ENCODE assay signal across 20 cellular contexts in the genomic region with DNA sequence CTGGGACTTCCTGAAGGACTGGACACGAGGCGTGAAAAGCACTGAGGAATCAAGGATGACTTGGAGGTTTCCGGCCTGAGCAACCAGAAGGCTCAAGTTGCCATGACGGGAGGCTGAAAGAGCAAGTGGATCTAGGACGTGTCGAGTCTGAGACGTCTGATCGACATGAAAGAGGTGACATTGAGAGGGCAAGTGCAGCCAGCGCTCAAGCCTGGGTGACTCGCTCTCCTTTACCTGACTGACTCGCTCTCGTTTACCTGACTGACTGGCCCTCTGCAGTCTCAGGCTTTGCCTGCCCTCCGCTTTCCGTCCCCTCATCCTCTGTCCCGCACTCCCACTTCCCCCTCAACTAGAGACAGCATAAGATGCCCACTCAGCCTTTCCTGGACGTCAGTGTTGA.
DNase-seq lines count a peak whose midpoint lies in the region; ATAC-seq, FAIRE-seq and TF ChIP-seq lines count a peak whose summit lies in the region.
"Had no signal": no experiment of that assay in that cellular context is flagged by ENCODE, and none has a peak within 500 bp of the region (broad histone marks: within the 10 kb centered on the region; RNA-seq: fewer than 3 reads in every experiment).

No MANE protein-coding gene starts in this region.

- H3K9me3 Mint-ChIP-seq in activated CD4-positive, alpha-beta T cell treated with anti-CD3 and anti-CD28 coated beads for 36 hours (ENCODE audit: low read depth) = no peaks in the 10 kb centered on the region
- H3K9me3 Mint-ChIP-seq in activated CD8-positive, alpha-beta T cell treated with anti-CD3 and anti-CD28 coated beads, Interleukin-2, amount 10 ng/mL, durations not matched to agents 7 days and 5 days (ENCODE audit: insufficient read depth) = no peaks in the 10 kb centered on the region

- H3K27me3 Mint-ChIP-seq in activated CD4-positive, alpha-beta T cell treated with anti-CD3 and anti-CD28 coated beads for 36 hours = no peaks in the 10 kb centered on the region
- no peaks in the 10 kb centered on the region for H3K27me3 Mint-ChIP-seq in activated CD8-positive, alpha-beta T cell treated with anti-CD3 and anti-CD28 coated beads, Interleukin-2, amount 10 ng/mL, durations not matched to agents 7 days and 5 days (ENCODE audit: low read depth)

- DNase-seq in activated CD4-positive, alpha-beta T cell treated with anti-CD3 and anti-CD28 coated beads for 36 hours = no peak
- DNase-seq in activated CD4-positive, alpha-beta T cell treated with anti-CD3 and anti-CD28 coated beads, Interleukin-2, amount 50 U/mL, for 4 hours = no peak
- DNase-seq in activated CD8-positive, alpha-beta T cell treated with anti-CD3 and anti-CD28 coated beads, Interleukin-2, amount 10 ng/mL, durations not matched to agents 7 days and 5 days = peak; percentile 20
- DNase-seq in HepG2 (ENCODE audit: low spot score) (no peak), small intestine (no peak), NCI-H2196 (lab: John Stamatoyannopoulos, UW; ENCODE audit: unreplicated experiment) (no peak), KG1 (lab: John Stamatoyannopoulos, UW) (no peak)
- DNase-seq: effector CD8-positive, alpha-beta T cell; hippocampal formation; left cardiac atrium; NCI-H1694 treated with DMSO at 0.1 percent for 48 hours; NCI-H446 treated with DMSO at 0.1 percent for 48 hours; OCI-M1; substantia nigra had no signal

- H3K4me1 Mint-ChIP-seq in activated CD4-positive, alpha-beta T cell treated with anti-CD3 and anti-CD28 coated beads for 36 hours = peaks cover 83% of the 10 kb centered on the region
- H3K4me1 Mint-ChIP-seq in activated CD8-positive, alpha-beta T cell treated with anti-CD3 and anti-CD28 coated beads, Interleukin-2, amount 10 ng/mL, durations not matched to agents 7 days and 5 days (ENCODE audit: low read depth) = peaks cover 71% of the 10 kb centered on the region

- ATAC-seq in activated CD4-positive, alpha-beta T cell treated with anti-CD3 and anti-CD28 coated beads for 36 hours = no peak
- ATAC-seq in activated CD8-positive, alpha-beta T cell treated with anti-CD3 and anti-CD28 coated beads, Interleukin-2, amount 10 ng/mL, durations not matched to agents 7 days and 5 days = no peak
- ATAC-seq in HepG2 (no peak), GM18909 (IDR thresholded peaks at IDR 0.05; ENCODE audit: poor library complexity, unreplicated experiment) (no peak)

- H3K9me3 ChIP-seq in HepG2 (ENCODE audit: low read length) = no peaks in the 10 kb centered on the region
- H3K9me3 ChIP-seq in small intestine (ENCODE audit: control insufficient read depth, low read depth) = no peaks in the 10 kb centered on the region

- no peak overlapping the region for H3K4me3 Mint-ChIP-seq in activated CD4-positive, alpha-beta T cell treated with anti-CD3 and anti-CD28 coated beads for 36 hours
- H3K4me3 Mint-ChIP-seq in activated CD8-positive, alpha-beta T cell treated with anti-CD3 and anti-CD28 coated beads, Interleukin-2, amount 10 ng/mL, durations not matched to agents 7 days and 5 days = no peak overlapping the region

- no peak overlapping the region for H2AFZ ChIP-seq in HepG2 (ENCODE audit: low read length)

- H3K27ac Mint-ChIP-seq in activated CD4-positive, alpha-beta T cell treated with anti-CD3 and anti-CD28 coated beads for 36 hours = peak overlapping the region; percentile 16
- H3K27ac Mint-ChIP-seq in activated CD8-positive, alpha-beta T cell treated with anti-CD3 and anti-CD28 coated beads, Interleukin-2, amount 10 ng/mL, durations not matched to agents 7 days and 5 days = no peak overlapping the region

- H3K27me3 ChIP-seq in HepG2 (ENCODE audit: control insufficient read depth in 1 of 2, insufficient read depth in 2 of 2, low read length in 2 of 2) (no peaks in the 10 kb centered on the region), small intestine (ENCODE audit: control insufficient read depth in 2 of 2, insufficient read depth in 2 of 2, low read length in 2 of 2) (no peaks in the 10 kb centered on the region)

- TF ChIP-seq RAD21 in HepG2 (CRISPR knock-in tag; IDR thresholded peaks at IDR 0.05) = no peak

- peaks cover 24% of the 10 kb centered on the region for H3K79me2 ChIP-seq in HepG2 (ENCODE audit: insufficient read depth, low read length)

- H3K36me3 ChIP-seq in HepG2 (replicated peaks in 1 of 2; ENCODE audit: control insufficient read depth in 1 of 2, insufficient read depth in 2 of 2, low read length in 2 of 2) (peaks cover 5 to 11% of the 10 kb centered on the region in 2 experiments; a peak in 3 of 5 replicates), small intestine (ENCODE audit: control insufficient read depth in 2 of 2, insufficient read depth in 2 of 2, low read length in 2 of 2) (peaks cover 0 to 2% of the 10 kb centered on the region in 2 donors)

- FAIRE-seq in HepG2 (lab: Jason Lieb, UNC) (no peak), small intestine (lab: Jason Lieb, UNC) (no peak)
- FAIRE-seq: bronchial epithelial cell, TTC549 had no signal

- WGBS in HepG2 (ENCODE audit: low lambda C conversion rate) = 83% methylated on average over 16 of the region's 16 CpGs
- 45 to 73% (median 54%) methylated on average over 13 to 16 of the region's 16 CpGs for WGBS in small intestine, 3 donors

- CTCF ChIA-PET in activated CD4-positive, alpha-beta T cell treated with anti-CD3 and anti-CD28 coated beads for 36 hours (lab: Charles Lee) = interaction anchor here (1.5 kb wide), 2 partner anchors 10 to 25 kb away, joined by 6 to 10 read pairs; no protein-coding TSS in a partner anchor
- CTCF ChIA-PET in activated CD8-positive, alpha-beta T cell treated with anti-CD3 and anti-CD28 coated beads, Interleukin-2, amount 10 ng/mL, durations not matched to agents 7 days and 5 days (lab: Charles Lee) = no interaction called here
- CTCF ChIA-PET in HepG2 (lab: Yijun Ruan, JAX; ENCODE audit: low intra/inter-chr PET ratio, low total read pairs) = no interaction called here

- H3K4me1 ChIP-seq in HepG2 (ENCODE audit: insufficient read depth, low read length) = peaks cover 67% of the 10 kb centered on the region
- peaks cover 4 to 5% of the 10 kb centered on the region in 2 donors for H3K4me1 ChIP-seq in small intestine (ENCODE audit: control insufficient read depth in 2 of 2, insufficient read depth in 1 of 2, low read depth in 1 of 2, low read length in 1 of 2)

- in situ Hi-C loops in HepG2 (cut with HindIII; ENCODE audit: extremely low pct_ligation_motif_present, low pct_unique_long_range_greater_than_20kb) = no loop called here

- intact Hi-C loops in activated CD4-positive, alpha-beta T cell treated with anti-CD3 and anti-CD28 coated beads for 36 hours (cut with DNase I, micrococcal nuclease) = no loop called here
- intact Hi-C loops in HepG2 (cut with micrococcal nuclease; ENCODE audit: unreplicated experiment) = loop anchor here (10.0 kb wide), 1 partner anchor 422 kb away; the partner anchor contains the start of genes DCLRE1C and MEIG1

- no TSS peak for BruUV-seq in HepG2 (replicated peaks; lab: Mats Ljungman, UMichigan)

- H3K4me3 ChIP-seq in HepG2 (replicated peaks in 1 of 3; ENCODE audit: insufficient read depth in 1 of 3, low read depth in 2 of 3, low read length in 3 of 3) (no peak overlapping the region), small intestine (ENCODE audit: low read depth in 1 of 2, low read length in 2 of 2) (no peak overlapping the region)
- H3K4me3 ChIP-seq: SK-N-MC had no signal

- H4K20me1 ChIP-seq in HepG2 (ENCODE audit: insufficient read depth, low read length) = peaks cover 31% of the 10 kb centered on the region

- POLR2A ChIA-PET in activated CD4-positive, alpha-beta T cell treated with anti-CD3 and anti-CD28 coated beads for 36 hours (lab: Charles Lee) = interaction anchor here (0.6 to 1.0 kb wide), 2 partner anchors 31 to 347 kb away, joined by 3 read pairs; no protein-coding TSS in a partner anchor
- POLR2A ChIA-PET in activated CD8-positive, alpha-beta T cell treated with anti-CD3 and anti-CD28 coated beads, Interleukin-2, amount 10 ng/mL, durations not matched to agents 7 days and 5 days (lab: Charles Lee) = no interaction called here
- POLR2A ChIA-PET in HepG2 (lab: Yijun Ruan, JAX) = interaction anchor here (0.8 to 1.2 kb wide), 2 partner anchors 17 to 305 kb away, joined by 3 to 8 read pairs; partner anchors contain the start of genes CDNF, HSPA14 and MSANTD7

- H3K9ac ChIP-seq in HepG2 (ENCODE audit: insufficient read depth, low read depth, low read length) = no peak overlapping the region

- no peak for TF ChIP-seq CTCF in HepG2 (CRISPR knock-in tag; IDR thresholded peaks at IDR 0.05)

- H3K36me3 Mint-ChIP-seq in activated CD4-positive, alpha-beta T cell treated with anti-CD3 and anti-CD28 coated beads for 36 hours (ENCODE audit: low read depth) = peaks cover 58% of the 10 kb centered on the region
- peaks cover 66% of the 10 kb centered on the region for H3K36me3 Mint-ChIP-seq in activated CD8-positive, alpha-beta T cell treated with anti-CD3 and anti-CD28 coated beads, Interleukin-2, amount 10 ng/mL, durations not matched to agents 7 days and 5 days (ENCODE audit: low read depth)

- H3K4me2 ChIP-seq in HepG2 (ENCODE audit: low read depth, low read length) = peak overlapping the region; percentile 83; the same call in 1 of the 2 replicates

- TF ChIP-seq POLR2A in HepG2 (IDR thresholded peaks at IDR 0.05; ENCODE audit: insufficient read depth in 1 of 2, low read depth in 2 of 2, low read length in 2 of 2) = no peak

- TF ChIP-seq EP300 in HepG2 (IDR thresholded peaks at IDR 0.05; ENCODE audit: low read depth in 2 of 2, low read length in 2 of 2) = no peak
- no peak for TF ChIP-seq EP300 in HepG2 (CRISPR knock-in tag; IDR thresholded peaks at IDR 0.05; ENCODE audit: borderline replicate concordance)

- peak overlapping the region; percentile 9 for H3K27ac ChIP-seq in HepG2 (ENCODE audit: extremely low read length, insufficient read depth, low read length)
- peak overlapping the region; percentile 67 to 77 for H3K27ac ChIP-seq in small intestine (ENCODE audit: low read depth in 1 of 2, low read length in 1 of 2)
- H3K27ac ChIP-seq: 22Rv1, C4-2B, SK-N-MC had no signal

TF ChIP-seq in HepG2, 621 proteins besides CTCF, POLR2A, EP300 and RAD21:
- TF ChIP-seq REXO4 (CRISPR knock-in tag; IDR thresholded peaks at IDR 0.05; ENCODE audit: borderline replicate concordance) (no peak), XBP1 (CRISPR knock-in tag; IDR thresholded peaks at IDR 0.05) (no peak), ZNF224 (CRISPR knock-in tag; IDR thresholded peaks at IDR 0.05) (no peak), RCOR2 (CRISPR knock-in tag; IDR thresholded peaks at IDR 0.05) (no peak), YEATS4 (CRISPR knock-in tag; IDR thresholded peaks at IDR 0.05; ENCODE audit: borderline replicate concordance) (no peak), ZBTB38 (CRISPR knock-in tag; IDR thresholded peaks at IDR 0.05) (peak; percentile 61; the same call in 1 of the 2 replicates)
